ENCODE assay signal across 23 cellular contexts in the genomic region with DNA sequence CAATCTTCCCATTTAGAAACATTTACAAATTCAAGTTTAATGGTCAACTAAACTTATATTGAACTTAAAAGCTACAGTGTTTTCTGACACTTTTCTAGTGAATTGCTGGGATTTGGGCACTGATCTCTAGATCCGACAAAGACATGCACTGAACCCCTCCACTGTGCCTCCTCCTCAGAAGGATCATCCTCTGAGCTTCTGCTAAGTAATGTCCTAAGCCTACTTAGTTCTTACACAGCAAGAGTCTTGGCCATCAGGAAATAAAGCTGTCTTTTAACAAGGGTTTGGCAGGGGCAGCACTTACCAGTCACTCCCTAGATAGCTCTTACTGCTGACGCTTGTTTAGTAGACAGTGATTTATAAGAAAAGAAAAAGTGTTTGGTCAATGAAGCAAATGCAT. TPM values are rescaled to one million over a fixed set of nuclear protein-coding genes. Genes with fewer than 3 reads are reported as not detected.
A peak's percentile ranks its signal among the peaks of the same experiment; 100 is the strongest.
DNase-seq lines count a peak whose midpoint lies in the region; ATAC-seq, FAIRE-seq and TF ChIP-seq lines count a peak whose summit lies in the region.
"Had no signal": no experiment of that assay in that cellular context is flagged by ENCODE, and none has a peak within 500 bp of the region (broad histone marks: within the 10 kb centered on the region; RNA-seq: fewer than 3 reads in every experiment).

No MANE protein-coding gene starts in this region.

- H3K36me3 ChIP-seq in heart left ventricle, result no peaks in the 10 kb centered on the region
- H3K36me3 ChIP-seq: BE2C; BLaER1 treated with 17β-estradiol and CSF1 and Interleukin-3, amounts not matched to agents 10 nM and 100 nM had no signal

- no peaks in the 10 kb centered on the region for H3K36me3 Mint-ChIP-seq in WTC11
- H3K36me3 Mint-ChIP-seq: CD14-positive monocyte had no signal

- 0 out of 2 replicates have a peak overlapping the region, but pooled peaks have one; percentile 23 for H3K27ac Mint-ChIP-seq in WTC11
- H3K27ac Mint-ChIP-seq: CD14-positive monocyte; CD4-positive, alpha-beta T cell; CD8-positive, alpha-beta memory T cell had no signal

- CTCF ChIA-PET in WTC11 (lab: Charles Lee), result interaction anchor here (1.6 kb wide), 1 partner anchor 125 kb away, joined by 3 read pairs; no protein-coding TSS in a partner anchor

- no peaks in the 10 kb centered on the region for H3K9me3 ChIP-seq in heart left ventricle
- H3K9me3 ChIP-seq: A549; BE2C; BLaER1 treated with 17β-estradiol and CSF1 and Interleukin-3, amounts not matched to agents 10 nM and 100 nM had no signal

- H3K27me3 Mint-ChIP-seq in WTC11 (ENCODE audit: low read depth), result no peaks in the 10 kb centered on the region

- peaks cover 54% of the 10 kb centered on the region for H3K4me1 Mint-ChIP-seq in WTC11
- H3K4me1 Mint-ChIP-seq: CD14-positive monocyte; CD8-positive, alpha-beta memory T cell had no signal

- no peak overlapping the region for H3K27ac ChIP-seq in heart left ventricle
- H3K27ac ChIP-seq: A549; BLaER1 treated with 17β-estradiol and CSF1 and Interleukin-3, amounts not matched to agents 10 nM and 100 nM had no signal

- DNase-seq in D721Med (ENCODE audit: insufficient read length, low spot score) (peak; percentile 30), NCI-H82 (lab: John Stamatoyannopoulos, UW) (peak; percentile 92), WTC11 (ENCODE audit: low spot score) (no peak), heart left ventricle (no peak), NCI-H524 (lab: John Stamatoyannopoulos, UW) (no peak), cerebellum (ENCODE audit: low spot score) (no peak)
- DNase-seq in activated CD4-positive, alpha-beta T cell treated with anti-CD3 and anti-CD28 coated beads, Interleukin-2, amount 50 U/mL, for 1 hour, result no peak
- DNase-seq: 8988T; ACHN; AML-193; BE2C; CD4-positive, alpha-beta T cell; CD8-positive, alpha-beta memory T cell; DMS153; DND-41; H7; HCEC 1CT had no signal

- FAIRE-seq in D721Med (lab: Jason Lieb, UNC), result peak; percentile 98
- FAIRE-seq: A549, G401.6, GM12892, H1 had no signal

- H3K27me3 ChIP-seq in heart left ventricle, result peaks cover 0 to 13% (median 0%) of the 10 kb centered on the region in 9 donors
- H3K27me3 ChIP-seq: BLaER1 treated with 17β-estradiol and CSF1 and Interleukin-3, amounts not matched to agents 10 nM and 100 nM had no signal

- ATAC-seq in WTC11, result no peak
- no peak for ATAC-seq in heart left ventricle
- ATAC-seq: A549 had no signal

- POLR2A ChIA-PET in WTC11 (lab: Charles Lee), result no interaction called here

- WGBS in heart left ventricle, 4 donors, result 80 to 90% (median 86%) methylated on average over 2 of the region's 2 CpGs

- no peak overlapping the region for H3K4me3 ChIP-seq in heart left ventricle
- H3K4me3 ChIP-seq: A549; BLaER1 treated with 17β-estradiol and CSF1 and Interleukin-3, amounts not matched to agents 10 nM and 100 nM had no signal

- TF ChIP-seq CTCF in D721Med (IDR thresholded peaks at IDR 0.05; ENCODE audit: insufficient read depth, missing control alignments) (no peak), WTC11 (IDR thresholded peaks at IDR 0.05) (no peak), heart left ventricle (IDR thresholded peaks at IDR 0.05) (no peak)

- intact Hi-C loops in heart left ventricle (cut with DNase I), result no loop called here

- 0 out of 2 replicates have a peak overlapping the region, but pooled peaks have one; percentile 10 for H3K4me3 Mint-ChIP-seq in WTC11
- H3K4me3 Mint-ChIP-seq: CD14-positive monocyte; CD4-positive, alpha-beta T cell; CD8-positive, alpha-beta memory T cell had no signal

- no peaks in the 10 kb centered on the region for H3K9me3 Mint-ChIP-seq in WTC11
- H3K9me3 Mint-ChIP-seq: CD4-positive, alpha-beta T cell; CD8-positive, alpha-beta memory T cell had no signal

- no peak for TF ChIP-seq POLR2A in heart left ventricle (IDR thresholded peaks at IDR 0.05)

- no peaks in the 10 kb centered on the region for H3K4me1 ChIP-seq in heart left ventricle
- H3K4me1 ChIP-seq: BE2C had no signal

TF ChIP-seq in WTC11, 78 proteins besides CTCF, POLR2A, EP300 and RAD21:
- TF ChIP-seq MXD4 (CRISPR knock-in tag; IDR thresholded peaks at IDR 0.05; ENCODE audit: borderline replicate concordance) (no peak), JAZF1 (CRISPR knock-in tag; IDR thresholded peaks at IDR 0.05) (no peak), SP1 (CRISPR knock-in tag; conservative IDR thresholded peaks at IDR 0.05) (no peak), CREB1 (CRISPR knock-in tag; IDR thresholded peaks at IDR 0.05) (no peak), CREM (CRISPR knock-in tag; IDR thresholded peaks at IDR 0.05) (no peak), ZNF232 (CRISPR knock-in tag; IDR thresholded peaks at IDR 0.05) (no peak), FOXJ3 (CRISPR knock-in tag; IDR thresholded peaks at IDR 0.05; ENCODE audit: borderline replicate concordance) (no peak)
- TF ChIP-seq, protein P1, sequence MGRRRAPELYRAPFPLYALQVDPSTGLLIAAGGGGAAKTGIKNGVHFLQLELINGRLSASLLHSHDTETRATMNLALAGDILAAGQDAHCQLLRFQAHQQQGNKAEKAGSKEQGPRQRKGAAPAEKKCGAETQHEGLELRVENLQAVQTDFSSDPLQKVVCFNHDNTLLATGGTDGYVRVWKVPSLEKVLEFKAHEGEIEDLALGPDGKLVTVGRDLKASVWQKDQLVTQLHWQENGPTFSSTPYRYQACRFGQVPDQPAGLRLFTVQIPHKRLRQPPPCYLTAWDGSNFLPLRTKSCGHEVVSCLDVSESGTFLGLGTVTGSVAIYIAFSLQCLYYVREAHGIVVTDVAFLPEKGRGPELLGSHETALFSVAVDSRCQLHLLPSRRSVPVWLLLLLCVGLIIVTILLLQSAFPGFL (CRISPR knock-in tag; IDR thresholded peaks at IDR 0.05; ENCODE audit: borderline replicate concordance), result no peak
- TF ChIP-seq, protein P2, sequence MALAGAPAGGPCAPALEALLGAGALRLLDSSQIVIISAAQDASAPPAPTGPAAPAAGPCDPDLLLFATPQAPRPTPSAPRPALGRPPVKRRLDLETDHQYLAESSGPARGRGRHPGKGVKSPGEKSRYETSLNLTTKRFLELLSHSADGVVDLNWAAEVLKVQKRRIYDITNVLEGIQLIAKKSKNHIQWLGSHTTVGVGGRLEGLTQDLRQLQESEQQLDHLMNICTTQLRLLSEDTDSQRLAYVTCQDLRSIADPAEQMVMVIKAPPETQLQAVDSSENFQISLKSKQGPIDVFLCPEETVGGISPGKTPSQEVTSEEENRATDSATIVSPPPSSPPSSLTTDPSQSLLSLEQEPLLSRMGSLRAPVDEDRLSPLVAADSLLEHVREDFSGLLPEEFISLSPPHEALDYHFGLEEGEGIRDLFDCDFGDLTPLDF (CRISPR knock-in tag; IDR thresholded peaks at IDR 0.05), result no peak
- TF ChIP-seq, protein P3, sequence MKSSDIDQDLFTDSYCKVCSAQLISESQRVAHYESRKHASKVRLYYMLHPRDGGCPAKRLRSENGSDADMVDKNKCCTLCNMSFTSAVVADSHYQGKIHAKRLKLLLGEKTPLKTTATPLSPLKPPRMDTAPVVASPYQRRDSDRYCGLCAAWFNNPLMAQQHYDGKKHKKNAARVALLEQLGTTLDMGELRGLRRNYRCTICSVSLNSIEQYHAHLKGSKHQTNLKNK (CRISPR knock-in tag; IDR thresholded peaks at IDR 0.05), result no peak
- TF ChIP-seq, protein P4, sequence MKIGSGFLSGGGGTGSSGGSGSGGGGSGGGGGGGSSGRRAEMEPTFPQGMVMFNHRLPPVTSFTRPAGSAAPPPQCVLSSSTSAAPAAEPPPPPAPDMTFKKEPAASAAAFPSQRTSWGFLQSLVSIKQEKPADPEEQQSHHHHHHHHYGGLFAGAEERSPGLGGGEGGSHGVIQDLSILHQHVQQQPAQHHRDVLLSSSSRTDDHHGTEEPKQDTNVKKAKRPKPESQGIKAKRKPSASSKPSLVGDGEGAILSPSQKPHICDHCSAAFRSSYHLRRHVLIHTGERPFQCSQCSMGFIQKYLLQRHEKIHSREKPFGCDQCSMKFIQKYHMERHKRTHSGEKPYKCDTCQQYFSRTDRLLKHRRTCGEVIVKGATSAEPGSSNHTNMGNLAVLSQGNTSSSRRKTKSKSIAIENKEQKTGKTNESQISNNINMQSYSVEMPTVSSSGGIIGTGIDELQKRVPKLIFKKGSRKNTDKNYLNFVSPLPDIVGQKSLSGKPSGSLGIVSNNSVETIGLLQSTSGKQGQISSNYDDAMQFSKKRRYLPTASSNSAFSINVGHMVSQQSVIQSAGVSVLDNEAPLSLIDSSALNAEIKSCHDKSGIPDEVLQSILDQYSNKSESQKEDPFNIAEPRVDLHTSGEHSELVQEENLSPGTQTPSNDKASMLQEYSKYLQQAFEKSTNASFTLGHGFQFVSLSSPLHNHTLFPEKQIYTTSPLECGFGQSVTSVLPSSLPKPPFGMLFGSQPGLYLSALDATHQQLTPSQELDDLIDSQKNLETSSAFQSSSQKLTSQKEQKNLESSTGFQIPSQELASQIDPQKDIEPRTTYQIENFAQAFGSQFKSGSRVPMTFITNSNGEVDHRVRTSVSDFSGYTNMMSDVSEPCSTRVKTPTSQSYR (CRISPR knock-in tag; IDR thresholded peaks at IDR 0.05), result no peak

RNA-seq across cellular contexts. Expression of a gene that starts 50.5 kb away (rescaled TPM):
- total RNA-seq in WTC11 (2021) (0.39 TPM in 1 of 3 replicates, not detected in the others), heart left ventricle (1 to 10 TPM in 8 of 9 donors, not detected in 1; 1.2 to 6.6 (median 1.9) TPM), cerebellum (0.73 TPM)
- 1 to 10 TPM in 1 of 2 donors, not detected in 1; 4.3 TPM for polyA plus RNA-seq in heart left ventricle
- total RNA-seq: CD4-positive, alpha-beta T cell; CD8-positive, alpha-beta memory T cell; H1; H7 had no signal
- polyA plus RNA-seq: CD14-positive monocyte; CD8-positive, alpha-beta memory T cell; H1 had no signal

Comparison
In these comparisons a context has a peak if more than half of its experiments do, and no peak if none do; other contexts are left out.
1. DNase-seq: peak in D721Med (single experiment) and NCI-H82 (single experiment); none in WTC11 (single experiment), activated CD4-positive, alpha-beta T cell treated with anti-CD3 and anti-CD28 coated beads, Interleukin-2, amount 50 U/mL, for 1 hour (single experiment), heart left ventricle (0 of 5), NCI-H524 (0 of 2) and cerebellum (single experiment).